In the genomic region with DNA sequence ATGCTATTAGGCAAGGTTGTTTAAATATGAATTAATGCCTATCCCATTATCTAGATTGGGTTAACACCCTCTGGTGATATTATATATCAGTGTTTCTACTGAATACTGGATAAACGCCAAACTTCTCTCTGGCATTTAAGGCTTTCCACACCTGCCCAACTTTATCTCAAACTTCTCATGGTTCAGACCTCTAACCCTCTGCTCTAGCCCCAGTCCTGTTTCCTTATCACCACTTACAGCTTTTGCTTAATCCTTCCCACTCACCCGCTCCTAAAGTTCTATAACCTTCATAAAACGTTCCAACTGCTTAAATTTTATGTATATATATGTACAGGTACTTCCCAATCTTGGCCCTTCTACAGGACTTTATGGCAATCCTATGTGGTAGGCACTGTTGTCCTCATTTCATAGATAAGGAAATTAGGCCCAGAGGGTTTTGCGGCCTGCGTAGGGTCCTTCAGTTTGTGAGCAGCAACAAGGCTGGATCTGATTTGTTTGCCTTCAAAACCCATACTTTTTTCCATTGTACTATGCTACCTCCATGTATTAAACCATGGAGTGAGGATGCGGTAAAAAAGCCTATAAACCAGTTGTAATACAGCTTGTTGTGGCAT, we compare ENCODE assay signal across 9 cellular contexts. TPM values are rescaled to one million over a fixed set of nuclear protein-coding genes. Genes with fewer than 3 reads are reported as not detected.
DNase-seq lines count a peak whose midpoint lies in the region; ATAC-seq and TF ChIP-seq lines count a peak whose summit lies in the region.
"Had no signal": no experiment of that assay in that cellular context is flagged by ENCODE, and none has a peak within 500 bp of the region (broad histone marks: within the 10 kb centered on the region; RNA-seq: fewer than 3 reads in every experiment).

No MANE protein-coding gene starts in this region.

- no peak overlapping the region for H3K27ac ChIP-seq in CD4-positive, alpha-beta memory T cell (ENCODE audit: low read depth, low read length)
- no peak overlapping the region for H3K27ac ChIP-seq in coronary artery

- CTCF ChIA-PET in CD4-positive, alpha-beta memory T cell (lab: Charles Lee; ENCODE audit: partially characterized antibody), result interaction anchor here (1.3 to 2.3 kb wide), 5 partner anchors 9 to 96 kb away, joined by 3 to 9 read pairs (median 6); a partner anchor contains a TSS

- peak overlapping the region in 6 of 7 donors; percentile 87 to 98 (median 95) for H3K27ac Mint-ChIP-seq in CD4-positive, alpha-beta memory T cell
- no peak overlapping the region for H3K27ac Mint-ChIP-seq in neural crest cell (ENCODE audit: unreplicated experiment)

- no peaks in the 10 kb centered on the region for H3K27me3 Mint-ChIP-seq in CD4-positive, alpha-beta memory T cell
- no peaks in the 10 kb centered on the region for H3K27me3 Mint-ChIP-seq in neural crest cell (ENCODE audit: low read depth)

- TF ChIP-seq CTCF in coronary artery (IDR thresholded peaks at IDR 0.05) (no peak), neural crest cell (conservative IDR thresholded peaks at IDR 0.05) (no peak)

- peaks cover 22 to 41% (median 27%) of the 10 kb centered on the region in 4 donors for H3K4me1 Mint-ChIP-seq in CD4-positive, alpha-beta memory T cell
- H3K4me1 Mint-ChIP-seq in neural crest cell, result peaks cover 29% of the 10 kb centered on the region

- peaks cover 23% of the 10 kb centered on the region for H3K4me1 ChIP-seq in CD4-positive, alpha-beta memory T cell (ENCODE audit: insufficient read depth, low read length)

- H3K36me3 Mint-ChIP-seq in CD4-positive, alpha-beta memory T cell, result peaks cover 15 to 17% of the 10 kb centered on the region in 2 donors
- no peaks in the 10 kb centered on the region for H3K36me3 Mint-ChIP-seq in neural crest cell (ENCODE audit: low read depth)

- H3K9me3 Mint-ChIP-seq in CD4-positive, alpha-beta memory T cell, result no peaks in the 10 kb centered on the region
- no peaks in the 10 kb centered on the region for H3K9me3 Mint-ChIP-seq in neural crest cell

- H3K27me3 ChIP-seq in CD4-positive, alpha-beta memory T cell (ENCODE audit: insufficient read depth, low read length), result no peaks in the 10 kb centered on the region

- intact Hi-C loops in CD4-positive, alpha-beta memory T cell (cut with micrococcal nuclease), result loop anchor here (5.0 kb wide), 1 partner anchor 75 kb away; a partner anchor contains a TSS

- no peak for DNase-seq in CD4-positive, alpha-beta memory T cell
- peak; percentile 72 for DNase-seq in NCI-H2171 treated with DMSO at 0.1 percent for 48 hours (lab: John Stamatoyannopoulos, UW)
- DNase-seq in coronary artery (ENCODE audit: low spot score), result no peak
- DNase-seq in neural crest cell (ENCODE audit: low read depth, low spot score), result no peak
- no peak for DNase-seq in KG1 (lab: John Stamatoyannopoulos, UW)
- DNase-seq: NCI-H526 treated with DMSO at 0.1 percent for 48 hours had no signal

- H3K4me3 ChIP-seq in CD4-positive, alpha-beta memory T cell (ENCODE audit: low read length in 2 of 2), result peak overlapping the region; percentile 72 to 76
- peak overlapping the region; percentile 89 for H3K4me3 ChIP-seq in coronary artery

- POLR2A ChIA-PET in CD4-positive, alpha-beta memory T cell (lab: Charles Lee; ENCODE audit: partially characterized antibody), result interaction anchor here (1.6 to 3.5 kb wide), 9 partner anchors 9 to 328 kb away, joined by 4 to 48 read pairs (median 9); a partner anchor contains a TSS

- peaks cover 7% of the 10 kb centered on the region for H3K36me3 ChIP-seq in CD4-positive, alpha-beta memory T cell (ENCODE audit: insufficient read depth, low read length)

- ATAC-seq in GM19463 (IDR thresholded peaks at IDR 0.05; ENCODE audit: unreplicated experiment), result no peak
- no peak for ATAC-seq in HG02870 (IDR thresholded peaks at IDR 0.05; ENCODE audit: unreplicated experiment)
- no peak for ATAC-seq in HG03378 (IDR thresholded peaks at IDR 0.05; ENCODE audit: unreplicated experiment)

- no peaks in the 10 kb centered on the region for H3K9me3 ChIP-seq in CD4-positive, alpha-beta memory T cell (ENCODE audit: control insufficient read depth in 1 of 2, low read length in 2 of 2)

- H3K4me3 Mint-ChIP-seq in CD4-positive, alpha-beta memory T cell, result peak overlapping the region; percentile 86 to 99 (median 95)
- H3K4me3 Mint-ChIP-seq in neural crest cell, result peak overlapping the region; percentile 91

RNA-seq across cellular contexts. Expression of a gene that starts 1.2 kb away (rescaled TPM):
- total RNA-seq in CD4-positive, alpha-beta memory T cell, result 10 to 100 TPM; 18.3 to 21.6 TPM
- polyA plus RNA-seq in CD4-positive, alpha-beta memory T cell, result 10 to 100 TPM; 25.3 to 33.8 TPM
- total RNA-seq in neural crest cell, result 29.7 and 32.8 TPM in 2 replicates

RNA-seq across cellular contexts. Expression of a gene that starts 43.5 kb away (rescaled TPM):
- total RNA-seq in CD4-positive, alpha-beta memory T cell, result 1 to 10 TPM; 1.3 to 2.6 TPM
- not detected for polyA plus RNA-seq in CD4-positive, alpha-beta memory T cell
- 2.2 and 3.6 TPM in 2 replicates for total RNA-seq in neural crest cell

RNA-seq across cellular contexts. Expression of a gene that starts 46.4 kb away (rescaled TPM):
- 10 to 100 TPM; 68.6 to 70.8 TPM for total RNA-seq in CD4-positive, alpha-beta memory T cell
- 10 to 100 TPM; 68.8 to 69.8 TPM for polyA plus RNA-seq in CD4-positive, alpha-beta memory T cell
- total RNA-seq in neural crest cell, result 57.5 and 65.5 TPM in 2 replicates

RNA-seq across cellular contexts. Expression of a gene that starts 46.6 kb away (rescaled TPM):
- 100 to 1,000 TPM; 142 to 148 TPM for total RNA-seq in CD4-positive, alpha-beta memory T cell
- polyA plus RNA-seq in CD4-positive, alpha-beta memory T cell, result 100 to 1,000 TPM; 102 to 114 TPM
- 330 and 335 TPM in 2 replicates for total RNA-seq in neural crest cell
